In the genomic region with DNA sequence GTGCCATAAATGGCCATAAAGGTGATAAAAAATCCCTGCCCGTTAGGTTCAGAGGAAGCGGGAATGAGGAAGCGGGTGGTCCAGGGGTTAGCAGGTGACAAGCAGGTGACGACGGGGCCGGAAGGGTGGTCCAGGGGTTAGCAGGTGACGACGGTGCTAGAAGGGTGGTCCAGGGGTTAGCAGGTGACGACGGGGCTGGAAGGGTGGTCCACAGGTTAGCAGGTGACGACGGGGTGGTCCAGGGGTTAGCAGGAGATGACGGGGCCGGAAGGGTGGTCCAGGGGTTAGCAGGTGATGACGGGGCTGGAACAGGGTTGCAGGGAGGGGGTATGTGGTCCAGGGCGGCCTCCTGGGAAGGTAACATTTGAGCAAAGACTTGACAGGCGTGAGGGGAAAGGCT, we compare ENCODE assay signal across 32 cellular contexts. TPM values are rescaled to one million over a fixed set of nuclear protein-coding genes. Genes with fewer than 3 reads are reported as not detected.
"Had no signal": no experiment of that assay in that cellular context is flagged by ENCODE, and none has a peak within 500 bp of the region (broad histone marks: within the 10 kb centered on the region; RNA-seq: fewer than 3 reads in every experiment).

No MANE protein-coding gene starts in this region.

- H3K27ac Mint-ChIP-seq: activated CD4-positive, alpha-beta memory T cell treated with anti-CD3 and anti-CD28 coated beads, Interleukin-2, amount 10 ng/mL, durations not matched to agents 7 days and 5 days; activated CD4-positive, alpha-beta T cell treated with anti-CD3 and anti-CD28 coated beads, Interleukin-2, amount 10 ng/mL, durations not matched to agents 7 days and 5 days; activated naive CD8-positive, alpha-beta T cell; activated T-cell treated with anti-CD3 and anti-CD28 coated beads, Interleukin-2, amount 50 U/mL, for 24 hours; activated T-cell treated with anti-CD3 and anti-CD28 coated beads, Interleukin-2, amount 50 U/mL, for 72 hours; dendritic cell treated with granulocyte-macrophage colony-stimulating factor and Interleukin-4, amounts not matched to agents 40 ng/mL and 50 ng/mL, for 4 days; endodermal cell had no signal

- ATAC-seq: activated T-cell treated with anti-CD3 and anti-CD28 coated beads, Interleukin-2, amount 50 U/mL, for 72 hours; foreskin keratinocyte; gastrocnemius medialis had no signal

- DNase-seq: activated CD4-positive, alpha-beta memory T cell treated with anti-CD3 and anti-CD28 coated beads, Interleukin-2, amount 10 ng/mL, durations not matched to agents 7 days and 5 days; activated CD4-positive, alpha-beta T cell treated with anti-CD3 and anti-CD28 coated beads for 1 hour; activated CD4-positive, alpha-beta T cell treated with anti-CD3 and anti-CD28 coated beads for 4 hours; activated CD4-positive, alpha-beta T cell treated with anti-CD3 and anti-CD28 coated beads, Interleukin-2, amount 10 ng/mL, durations not matched to agents 7 days and 5 days; activated CD4-positive, alpha-beta T cell treated with anti-CD3 and anti-CD28 coated beads, Interleukin-2, amount 50 U/mL, for 4 hours; activated CD8-positive, alpha-beta memory T cell treated with anti-CD3 and anti-CD28 coated beads, Interleukin-2, amount 50 U/mL, for 48 hours; activated gamma-delta T cell; activated naive CD4-positive, alpha-beta T cell; activated naive CD4-positive, alpha-beta T cell treated with anti-CD3 and anti-CD28 coated beads, Interleukin-2, amount 10 ng/mL, durations not matched to agents 7 days and 5 days; activated T-cell treated with anti-CD3 and anti-CD28 coated beads for 4 hours; activated T-cell treated with anti-CD3 and anti-CD28 coated beads, Interleukin-2, amount 50 U/mL, for 24 hours; activated T-cell treated with anti-CD3 and anti-CD28 coated beads, Interleukin-2, amount 50 U/mL, for 72 hours; amniotic stem cell; brain microvascular endothelial cell; dorsolateral prefrontal cortex; effector memory CD4-positive, alpha-beta T cell; erythroblast; foreskin keratinocyte; gastrocnemius medialis; heart right ventricle; T-helper 2 cell had no signal

- H3K27me3 Mint-ChIP-seq: activated CD4-positive, alpha-beta memory T cell treated with anti-CD3 and anti-CD28 coated beads, Interleukin-2, amount 10 ng/mL, durations not matched to agents 7 days and 5 days; activated CD4-positive, alpha-beta T cell treated with anti-CD3 and anti-CD28 coated beads, Interleukin-2, amount 10 ng/mL, durations not matched to agents 7 days and 5 days; activated naive CD8-positive, alpha-beta T cell; activated T-cell treated with anti-CD3 and anti-CD28 coated beads, Interleukin-2, amount 50 U/mL, for 24 hours; central memory CD8-positive, alpha-beta T cell had no signal

- H3K4me1 Mint-ChIP-seq: activated CD4-positive, alpha-beta memory T cell treated with anti-CD3 and anti-CD28 coated beads, Interleukin-2, amount 10 ng/mL, durations not matched to agents 7 days and 5 days; activated CD4-positive, alpha-beta T cell treated with anti-CD3 and anti-CD28 coated beads, Interleukin-2, amount 10 ng/mL, durations not matched to agents 7 days and 5 days; activated naive CD4-positive, alpha-beta T cell treated with anti-CD3 and anti-CD28 coated beads, Interleukin-2, amount 10 ng/mL, durations not matched to agents 7 days and 5 days; central memory CD8-positive, alpha-beta T cell; endodermal cell had no signal

- H3K4me3 Mint-ChIP-seq: activated CD4-positive, alpha-beta memory T cell treated with anti-CD3 and anti-CD28 coated beads, Interleukin-2, amount 10 ng/mL, durations not matched to agents 7 days and 5 days; activated CD4-positive, alpha-beta T cell treated with anti-CD3 and anti-CD28 coated beads, Interleukin-2, amount 10 ng/mL, durations not matched to agents 7 days and 5 days; activated naive CD4-positive, alpha-beta T cell treated with anti-CD3 and anti-CD28 coated beads, Interleukin-2, amount 10 ng/mL, durations not matched to agents 7 days and 5 days; activated naive CD8-positive, alpha-beta T cell; activated T-cell treated with anti-CD3 and anti-CD28 coated beads, Interleukin-2, amount 50 U/mL, for 24 hours; activated T-cell treated with anti-CD3 and anti-CD28 coated beads, Interleukin-2, amount 50 U/mL, for 72 hours; central memory CD8-positive, alpha-beta T cell; dendritic cell treated with granulocyte-macrophage colony-stimulating factor and Interleukin-4, amounts not matched to agents 40 ng/mL and 50 ng/mL, for 4 days; endodermal cell had no signal

- H3K4me3 ChIP-seq: coronary artery, dorsolateral prefrontal cortex, esophagus muscularis mucosa, gastrocnemius medialis, heart right ventricle had no signal

- H3K27me3 ChIP-seq: brain microvascular endothelial cell, dorsolateral prefrontal cortex, esophagus muscularis mucosa, foreskin keratinocyte, gastrocnemius medialis, heart right ventricle had no signal

- H3K36me3 Mint-ChIP-seq: activated naive CD4-positive, alpha-beta T cell treated with anti-CD3 and anti-CD28 coated beads, Interleukin-2, amount 10 ng/mL, durations not matched to agents 7 days and 5 days; activated naive CD8-positive, alpha-beta T cell had no signal

- H3K27ac ChIP-seq: brain microvascular endothelial cell, coronary artery, dorsolateral prefrontal cortex, esophagus muscularis mucosa, foreskin keratinocyte, gastrocnemius medialis, heart right ventricle had no signal

- H3K36me3 ChIP-seq: brain microvascular endothelial cell, esophagus muscularis mucosa, gastrocnemius medialis, heart right ventricle had no signal

- H3K9me3 ChIP-seq: esophagus muscularis mucosa, gastrocnemius medialis, heart right ventricle had no signal

- H3K9me3 Mint-ChIP-seq: activated CD4-positive, alpha-beta memory T cell treated with anti-CD3 and anti-CD28 coated beads, Interleukin-2, amount 10 ng/mL, durations not matched to agents 7 days and 5 days; activated CD4-positive, alpha-beta T cell treated with anti-CD3 and anti-CD28 coated beads, Interleukin-2, amount 10 ng/mL, durations not matched to agents 7 days and 5 days; activated naive CD4-positive, alpha-beta T cell treated with anti-CD3 and anti-CD28 coated beads, Interleukin-2, amount 10 ng/mL, durations not matched to agents 7 days and 5 days; activated T-cell treated with anti-CD3 and anti-CD28 coated beads, Interleukin-2, amount 50 U/mL, for 24 hours; activated T-cell treated with anti-CD3 and anti-CD28 coated beads, Interleukin-2, amount 50 U/mL, for 72 hours; central memory CD8-positive, alpha-beta T cell; dendritic cell treated with granulocyte-macrophage colony-stimulating factor and Interleukin-4, amounts not matched to agents 40 ng/mL and 50 ng/mL, for 4 days; endodermal cell had no signal

- H3K4me1 ChIP-seq: esophagus muscularis mucosa, foreskin keratinocyte, gastrocnemius medialis, heart right ventricle had no signal

RNA-seq across cellular contexts. Expression of a gene that starts 6.3 kb away (rescaled TPM):
- total RNA-seq: activated CD4-positive, alpha-beta memory T cell treated with anti-CD3 and anti-CD28 coated beads, Interleukin-2, amount 10 ng/mL, durations not matched to agents 7 days and 5 days; activated CD4-positive, alpha-beta T cell treated with anti-CD3 and anti-CD28 coated beads, Interleukin-2, amount 10 ng/mL, durations not matched to agents 7 days and 5 days; astrocyte; bronchial epithelial cell; cardiac septum; cerebellum; endodermal cell; foreskin keratinocyte; gastrocnemius medialis; heart right ventricle; T-helper 1 cell treated with Interleukin-12 subunit alpha and Interleukin-12 subunit beta and Interleukin-4 antibody, amounts not matched to agents 30 ng/mL and 1 ng/mL, for 36 hours had no signal
- polyA plus RNA-seq: foreskin keratinocyte had no signal

RNA-seq across cellular contexts. Expression of a gene that starts 19.7 kb away (rescaled TPM):
- total RNA-seq: activated CD4-positive, alpha-beta memory T cell treated with anti-CD3 and anti-CD28 coated beads, Interleukin-2, amount 10 ng/mL, durations not matched to agents 7 days and 5 days; activated CD4-positive, alpha-beta T cell treated with anti-CD3 and anti-CD28 coated beads, Interleukin-2, amount 10 ng/mL, durations not matched to agents 7 days and 5 days; T-helper 1 cell treated with Interleukin-12 subunit alpha and Interleukin-12 subunit beta and Interleukin-4 antibody, amounts not matched to agents 30 ng/mL and 1 ng/mL, for 36 hours had no signal

RNA-seq across cellular contexts. Expression of a gene that starts 49.3 kb away (rescaled TPM):
- total RNA-seq: activated CD4-positive, alpha-beta memory T cell treated with anti-CD3 and anti-CD28 coated beads, Interleukin-2, amount 10 ng/mL, durations not matched to agents 7 days and 5 days; activated T-cell treated with anti-CD3 and anti-CD28 coated beads, Interleukin-2, amount 50 U/mL, for 72 hours; bronchial epithelial cell; cardiac septum; cerebellum; foreskin keratinocyte; gastrocnemius medialis; T-helper 1 cell treated with Interleukin-12 subunit alpha and Interleukin-12 subunit beta and Interleukin-4 antibody, amounts not matched to agents 30 ng/mL and 1 ng/mL, for 36 hours had no signal
- polyA plus RNA-seq: foreskin keratinocyte had no signal
